13 cellular contexts compared by ENCODE assay signal in genomic region chr9:95991326-95991725, GRCh38.
"Had no signal": no experiment of that assay in that cellular context is flagged by ENCODE, and none has a peak within 500 bp of the region (broad histone marks: within the 10 kb centered on the region; RNA-seq: fewer than 3 reads in every experiment).

No MANE protein-coding gene starts in this region.

- ATAC-seq: activated CD4-positive, alpha-beta T cell treated with anti-CD3 and anti-CD28 coated beads for 36 hours; activated naive CD8-positive, alpha-beta T cell treated with anti-CD3 and anti-CD28 coated beads, Interleukin-2, amount 50 U/mL, for 24 hours; gastrocnemius medialis; left lobe of liver; stimulated activated naive CD8-positive, alpha-beta T cell treated with anti-CD3 and anti-CD28 coated beads, Interleukin-15, Interleukin-2, amounts not matched to agents 100 U/mL and 50 U/mL, for 24 hours had no signal

- DNase-seq: activated CD4-positive, alpha-beta T cell treated with anti-CD3 and anti-CD28 coated beads for 36 hours; activated CD8-positive, alpha-beta memory T cell treated with anti-CD3 and anti-CD28 coated beads, Interleukin-2, amount 50 U/mL, for 4 hours; activated CD8-positive, alpha-beta T cell treated with anti-CD3 and anti-CD28 coated beads for 36 hours; activated naive CD8-positive, alpha-beta T cell treated with anti-CD3 and anti-CD28 coated beads, Interleukin-2, amount 50 U/mL, for 24 hours; gastrocnemius medialis; islet precursor cell; mesendoderm; nephron progenitor cell; stimulated activated CD4-positive, alpha-beta T cell treated with anti-CD3 and anti-CD28 coated beads, Interleukin-4, amount 100 ng/mL, for 1 hour; stimulated activated CD8-positive, alpha-beta memory T cell treated with anti-CD3 and anti-CD28 coated beads, Interleukin-4, amount 100 ng/mL, for 48 hours; stimulated activated naive CD8-positive, alpha-beta T cell treated with anti-CD3 and anti-CD28 coated beads, Interleukin-15, Interleukin-2, amounts not matched to agents 100 U/mL and 50 U/mL, for 24 hours; WERI-Rb-1 had no signal
